8 cellular contexts compared by ENCODE assay signal in the genomic region with DNA sequence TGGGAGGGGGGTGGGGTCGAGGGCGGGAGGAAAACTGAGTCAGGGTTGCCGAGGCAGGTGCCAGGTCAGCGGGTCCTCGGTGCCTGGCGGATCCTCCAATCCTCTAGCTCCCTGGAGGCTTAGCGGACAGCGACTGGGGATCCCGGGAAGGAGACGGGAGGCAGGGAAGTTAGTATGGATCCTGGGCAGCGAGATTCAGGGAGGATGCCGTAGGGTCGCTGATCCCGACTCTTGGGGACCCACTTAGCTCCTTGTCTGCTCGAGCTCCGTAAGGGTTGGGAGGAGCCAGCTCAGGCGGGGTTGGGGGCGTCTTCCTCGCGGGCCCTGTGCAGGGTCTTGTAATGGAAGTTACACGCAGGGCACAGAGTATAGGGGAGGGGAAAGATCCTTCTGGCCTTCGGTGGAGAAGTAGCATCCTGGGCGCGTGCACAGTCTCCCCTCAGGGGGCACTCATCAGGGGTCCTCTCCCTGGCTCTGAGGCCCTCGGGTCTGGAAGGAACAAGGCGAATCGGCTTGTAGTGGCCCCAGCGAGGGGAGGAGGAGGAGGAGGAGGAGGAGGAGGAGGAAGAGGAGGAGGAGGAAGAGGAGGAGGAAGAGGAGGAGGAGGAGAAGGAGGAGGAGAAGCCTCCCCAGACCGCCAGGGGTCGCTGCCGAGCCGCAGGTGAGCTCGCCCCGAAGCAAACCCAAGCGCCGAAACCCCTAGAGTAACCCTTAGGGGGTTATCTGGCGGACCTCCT. TPM values are rescaled to one million over a fixed set of nuclear protein-coding genes. Genes with fewer than 3 reads are reported as not detected.
DNase-seq lines count a peak whose midpoint lies in the region; ATAC-seq, FAIRE-seq and TF ChIP-seq lines count a peak whose summit lies in the region.

No MANE protein-coding gene starts in this region.

- H3K27me3 ChIP-seq in bronchial epithelial cell (ENCODE audit: control insufficient read depth, insufficient read depth, low read length): peaks cover 5% of the 10 kb centered on the region

- DNase-seq in GM10266 (ENCODE audit: extremely low spot score): peak; percentile 86
- peak; percentile 58 for DNase-seq in NCI-H1105 treated with DMSO at 0.1 percent for 48 hours (lab: John Stamatoyannopoulos, UW)
- peak; percentile 59 to 71 (median 70) for DNase-seq in activated CD4-positive, CD25-positive, alpha-beta regulatory T cell (lab: John Stamatoyannopoulos, UW)
- DNase-seq in bronchial epithelial cell (ENCODE audit: low read depth): no peak
- DNase-seq in left colon: peak in 1 of 2 donors; percentile 74
- DNase-seq in stimulated activated CD4-positive, alpha-beta T cell treated with anti-CD3 and anti-CD28 coated beads, Interleukin-4, amount 100 ng/mL, for 48 hours (ENCODE audit: low read depth in 2 of 2): peak; percentile 66 to 76

- H3K36me3 ChIP-seq in bronchial epithelial cell (ENCODE audit: control insufficient read depth, insufficient read depth, low read length): no peaks in the 10 kb centered on the region

- H3K4me3 ChIP-seq in bronchial epithelial cell (ENCODE audit: low read depth, low read length): no peak overlapping the region

- no peak for FAIRE-seq in bronchial epithelial cell (lab: Jason Lieb, UNC)

- intact Hi-C loops in left colon (cut with DNase I, micrococcal nuclease): loop anchor here (5.0 to 10.0 kb wide), 2 partner anchors 82 to 150 kb away; no protein-coding TSS in a partner anchor

- TF ChIP-seq CTCF in GM10266 (IDR thresholded peaks at IDR 0.05; ENCODE audit: control insufficient read depth, insufficient read depth, low read depth, missing control alignments): peak; percentile 78
- peak; percentile 82 for TF ChIP-seq CTCF in bronchial epithelial cell (IDR thresholded peaks at IDR 0.05; ENCODE audit: insufficient read depth, low read length, severe bottlenecking)

- peak; percentile 66 for ATAC-seq in left colon
- no peak for ATAC-seq in HG02759 (IDR thresholded peaks at IDR 0.05; ENCODE audit: unreplicated experiment)
- ATAC-seq in HG03354 (IDR thresholded peaks at IDR 0.05; ENCODE audit: poor library complexity, severe bottlenecking, unreplicated experiment): no peak

RNA-seq across cellular contexts. Expression of a gene that starts 6.4 kb away (rescaled TPM):
- total RNA-seq in bronchial epithelial cell (not detected in 2 replicates), left colon (1 to 10 TPM in 1 of 2 donors, not detected in 1; 1.6 TPM)

RNA-seq across cellular contexts. Expression of a gene that starts 13.9 kb away (rescaled TPM):
- total RNA-seq in bronchial epithelial cell (0.26 and 6.0 TPM in 2 replicates), left colon (1 to 10 TPM in 1 of 2 donors, under 1 TPM in 1; 0.31 to 2.1 TPM)

RNA-seq across cellular contexts. Expression of a gene that starts 50.6 kb away (rescaled TPM):
- 10.3 and 11.8 TPM in 2 replicates for total RNA-seq in bronchial epithelial cell
- 10 to 100 TPM; 14.8 to 18.2 TPM for total RNA-seq in left colon
